In the genomic region with DNA sequence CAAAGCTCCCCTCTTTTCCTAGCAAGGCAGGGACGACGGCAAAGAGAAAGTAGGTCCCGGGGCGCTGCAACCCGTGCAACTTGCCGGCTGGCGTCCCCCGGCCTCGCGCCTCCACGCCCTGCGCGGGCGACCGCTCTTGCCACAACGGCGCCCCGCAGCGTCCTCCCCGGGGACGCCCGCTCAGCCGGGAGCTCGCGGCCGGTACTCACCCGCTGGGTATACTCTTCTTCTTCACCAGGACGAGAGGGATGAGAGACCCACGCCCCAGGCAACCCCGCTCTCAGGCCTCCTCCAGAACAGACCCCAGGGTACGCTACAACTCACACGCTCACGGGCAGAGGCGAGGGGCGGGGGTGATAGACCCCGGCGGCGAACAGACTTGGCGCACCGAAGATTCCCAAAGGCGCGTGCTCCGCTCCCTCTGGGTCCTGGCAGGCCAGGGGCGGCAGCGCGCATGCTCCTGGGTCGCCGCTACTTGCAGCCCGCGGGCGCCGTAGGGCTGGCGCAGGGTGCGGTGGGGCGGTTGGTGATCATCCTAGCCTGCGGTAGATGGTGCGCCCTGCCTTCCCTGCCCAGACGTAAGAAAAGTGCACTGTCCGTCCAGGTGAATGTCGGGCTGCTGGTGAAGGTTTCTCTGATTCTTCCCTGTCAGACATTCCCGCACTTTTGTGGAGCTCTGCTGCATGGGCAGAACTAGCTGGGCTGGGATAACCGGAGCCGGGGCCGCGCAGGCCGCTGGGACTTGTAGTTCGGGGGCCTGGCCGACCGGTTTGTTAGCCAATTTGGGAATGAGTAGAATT, we compare ENCODE assay signal across 1 cellular context.
TF ChIP-seq lines count a peak whose summit lies in the region.

A gene with protein sequence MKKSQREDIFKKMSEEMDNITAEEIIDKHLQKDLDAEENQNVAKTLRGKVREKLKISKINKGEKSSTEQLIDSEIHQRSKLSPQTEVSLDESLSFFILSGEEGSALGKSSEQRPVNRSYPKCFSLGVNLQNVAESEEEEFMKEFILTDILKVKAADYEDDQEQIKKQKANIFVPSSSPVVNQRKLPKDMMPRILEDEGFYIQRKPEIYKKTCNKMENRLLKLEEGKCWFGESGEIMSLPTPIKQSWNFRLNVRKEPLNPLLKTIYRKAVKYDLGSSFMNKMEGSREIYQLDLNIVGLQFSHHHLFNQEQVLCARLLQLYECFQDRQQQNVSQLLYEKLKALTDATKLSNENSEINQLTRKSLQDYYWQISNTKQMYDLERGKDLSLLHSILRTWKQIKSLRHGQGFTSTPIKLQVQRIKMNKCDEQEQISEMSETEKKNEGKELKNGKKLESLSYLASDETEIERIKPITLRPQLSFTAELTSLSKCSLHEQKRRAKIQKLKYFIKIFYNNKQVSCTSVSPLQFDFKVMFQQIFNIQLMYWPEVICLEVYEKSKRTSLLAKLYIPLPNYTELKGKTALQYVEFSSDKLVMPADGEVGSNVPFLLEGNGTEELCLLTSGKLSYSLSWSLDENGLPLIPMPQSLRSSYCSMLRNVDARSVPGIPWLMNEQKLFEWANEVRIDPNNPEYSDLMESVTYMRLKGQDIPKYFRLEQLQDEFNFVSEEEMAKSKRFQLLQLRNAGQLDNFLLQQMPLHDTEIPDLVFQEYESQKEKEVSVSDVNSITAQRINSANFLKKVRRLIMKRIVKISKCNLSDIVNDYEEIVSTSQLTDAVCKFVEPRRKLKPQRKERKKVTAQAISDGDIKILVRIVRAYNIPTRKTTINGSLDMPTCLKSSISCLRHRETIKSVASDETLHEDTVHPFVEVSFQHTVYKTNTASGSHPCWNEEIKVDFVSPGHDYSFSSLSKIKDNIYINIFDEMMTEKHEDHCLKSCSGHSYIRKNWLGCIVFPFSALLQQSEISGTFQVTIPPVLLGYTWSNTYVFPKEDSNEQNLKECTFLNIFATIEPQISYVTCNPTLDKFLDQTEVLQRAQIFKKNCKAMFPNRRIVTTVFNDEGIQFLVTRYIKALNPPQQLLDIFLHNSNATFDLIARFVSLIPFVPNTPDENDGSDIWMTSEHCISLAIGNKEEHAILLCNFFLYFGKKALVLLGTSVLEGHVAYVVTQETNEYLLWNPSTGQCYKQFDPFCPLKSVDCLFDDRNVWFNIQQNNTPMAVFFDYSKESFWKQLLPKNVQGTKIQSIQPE (N-terminal part only) (plus strand): TSS at position 522 of the 800 bp plus-strand sequence. CDS start 3,349 bp downstream, outside the sequence.

TF ChIP-seq in Ishikawa, 13 proteins besides CTCF, POLR2A, EP300 and RAD21 (continued from another document):
- TF ChIP-seq, protein P1, sequence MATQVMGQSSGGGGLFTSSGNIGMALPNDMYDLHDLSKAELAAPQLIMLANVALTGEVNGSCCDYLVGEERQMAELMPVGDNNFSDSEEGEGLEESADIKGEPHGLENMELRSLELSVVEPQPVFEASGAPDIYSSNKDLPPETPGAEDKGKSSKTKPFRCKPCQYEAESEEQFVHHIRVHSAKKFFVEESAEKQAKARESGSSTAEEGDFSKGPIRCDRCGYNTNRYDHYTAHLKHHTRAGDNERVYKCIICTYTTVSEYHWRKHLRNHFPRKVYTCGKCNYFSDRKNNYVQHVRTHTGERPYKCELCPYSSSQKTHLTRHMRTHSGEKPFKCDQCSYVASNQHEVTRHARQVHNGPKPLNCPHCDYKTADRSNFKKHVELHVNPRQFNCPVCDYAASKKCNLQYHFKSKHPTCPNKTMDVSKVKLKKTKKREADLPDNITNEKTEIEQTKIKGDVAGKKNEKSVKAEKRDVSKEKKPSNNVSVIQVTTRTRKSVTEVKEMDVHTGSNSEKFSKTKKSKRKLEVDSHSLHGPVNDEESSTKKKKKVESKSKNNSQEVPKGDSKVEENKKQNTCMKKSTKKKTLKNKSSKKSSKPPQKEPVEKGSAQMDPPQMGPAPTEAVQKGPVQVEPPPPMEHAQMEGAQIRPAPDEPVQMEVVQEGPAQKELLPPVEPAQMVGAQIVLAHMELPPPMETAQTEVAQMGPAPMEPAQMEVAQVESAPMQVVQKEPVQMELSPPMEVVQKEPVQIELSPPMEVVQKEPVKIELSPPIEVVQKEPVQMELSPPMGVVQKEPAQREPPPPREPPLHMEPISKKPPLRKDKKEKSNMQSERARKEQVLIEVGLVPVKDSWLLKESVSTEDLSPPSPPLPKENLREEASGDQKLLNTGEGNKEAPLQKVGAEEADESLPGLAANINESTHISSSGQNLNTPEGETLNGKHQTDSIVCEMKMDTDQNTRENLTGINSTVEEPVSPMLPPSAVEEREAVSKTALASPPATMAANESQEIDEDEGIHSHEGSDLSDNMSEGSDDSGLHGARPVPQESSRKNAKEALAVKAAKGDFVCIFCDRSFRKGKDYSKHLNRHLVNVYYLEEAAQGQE (IDR thresholded peaks at IDR 0.05; ENCODE audit: low read depth), result no peak
